ENCODE assay signal across 8 cellular contexts in genomic region chr3:45597166-45597565, GRCh38. TPM values are rescaled to one million over a fixed set of nuclear protein-coding genes. Genes with fewer than 3 reads are reported as not detected.
A peak's percentile ranks its signal among the peaks of the same experiment; 100 is the strongest.
DNase-seq lines count a peak whose midpoint lies in the region; ATAC-seq, FAIRE-seq and TF ChIP-seq lines count a peak whose summit lies in the region.

No MANE protein-coding gene starts in this region.

- ATAC-seq in activated CD8-positive, alpha-beta T cell treated with anti-CD3 and anti-CD28 coated beads for 36 hours, result no peak
- ATAC-seq in GM18858 (IDR thresholded peaks at IDR 0.05; ENCODE audit: unreplicated experiment) (no peak), GM21717 (IDR thresholded peaks at IDR 0.05; ENCODE audit: unreplicated experiment) (no peak), HG03442 (IDR thresholded peaks at IDR 0.05; ENCODE audit: unreplicated experiment) (no peak)

- H3K4me1 Mint-ChIP-seq in activated CD8-positive, alpha-beta T cell treated with anti-CD3 and anti-CD28 coated beads for 36 hours (ENCODE audit: low read depth), result peaks cover 61% of the 10 kb centered on the region

- H3K9me3 ChIP-seq in left ventricle myocardium inferior (replicated peaks), result no peaks in the 10 kb centered on the region

- H3K36me3 Mint-ChIP-seq in activated CD8-positive, alpha-beta T cell treated with anti-CD3 and anti-CD28 coated beads for 36 hours (ENCODE audit: low read depth), result peaks cover 38% of the 10 kb centered on the region

- H3K9me3 Mint-ChIP-seq in activated CD8-positive, alpha-beta T cell treated with anti-CD3 and anti-CD28 coated beads for 36 hours, result no peaks in the 10 kb centered on the region

- peaks cover 92% of the 10 kb centered on the region for H3K4me1 ChIP-seq in left ventricle myocardium inferior

- POLR2A ChIA-PET in activated CD8-positive, alpha-beta T cell treated with anti-CD3 and anti-CD28 coated beads for 36 hours (lab: Charles Lee), result interaction anchor here (0.7 to 1.9 kb wide), 3 partner anchors 9 to 33 kb away, joined by 3 to 6 read pairs (median 3); no protein-coding TSS in a partner anchor

- no peaks in the 10 kb centered on the region for H3K27me3 Mint-ChIP-seq in activated CD8-positive, alpha-beta T cell treated with anti-CD3 and anti-CD28 coated beads for 36 hours

- H3K27ac Mint-ChIP-seq in activated CD8-positive, alpha-beta T cell treated with anti-CD3 and anti-CD28 coated beads for 36 hours, result peak overlapping the region; percentile 58

- CTCF ChIA-PET in activated CD8-positive, alpha-beta T cell treated with anti-CD3 and anti-CD28 coated beads for 36 hours (lab: Charles Lee), result interaction anchor here (0.9 to 2.1 kb wide), 6 partner anchors 12 to 108 kb away, joined by 3 to 21 read pairs (median 4); no protein-coding TSS in a partner anchor

- no peak for DNase-seq in GM19239 (ENCODE audit: insufficient read length, low spot score)
- peak; percentile 32 for DNase-seq in activated CD8-positive, alpha-beta T cell treated with anti-CD3 and anti-CD28 coated beads for 36 hours
- DNase-seq in left ventricle myocardium inferior, result no peak
- DNase-seq in stimulated activated CD4-positive, alpha-beta T cell treated with anti-CD3 and anti-CD28 coated beads, Interleukin-4, amount 100 ng/mL, for 48 hours (ENCODE audit: low read depth in 2 of 2), result peak; percentile 23 to 30
- no peak for DNase-seq in foreskin melanocyte

- FAIRE-seq in GM19239 (lab: Jason Lieb, UNC), result peak; percentile 84

- TF ChIP-seq CTCF in activated CD8-positive, alpha-beta T cell treated with anti-CD3 and anti-CD28 coated beads for 36 hours (IDR thresholded peaks at IDR 0.05), result no peak
- no peak for TF ChIP-seq CTCF in left ventricle myocardium inferior (IDR thresholded peaks at IDR 0.05; ENCODE audit: borderline replicate concordance)

- no peaks in the 10 kb centered on the region for H3K27me3 ChIP-seq in left ventricle myocardium inferior (ENCODE audit: low read depth)

- H3K4me3 Mint-ChIP-seq in activated CD8-positive, alpha-beta T cell treated with anti-CD3 and anti-CD28 coated beads for 36 hours, result peak overlapping the region; percentile 78

- intact Hi-C loops in activated CD8-positive, alpha-beta T cell treated with anti-CD3 and anti-CD28 coated beads for 36 hours (cut with micrococcal nuclease), result no loop called here
- intact Hi-C loops in left ventricle myocardium inferior (cut with micrococcal nuclease), result no loop called here

- peak overlapping the region; percentile 98 for H3K27ac ChIP-seq in left ventricle myocardium inferior (replicated peaks)

- peak overlapping the region; percentile 85 for H3K4me3 ChIP-seq in left ventricle myocardium inferior

- H3K36me3 ChIP-seq in left ventricle myocardium inferior, result no peaks in the 10 kb centered on the region

RNA-seq across cellular contexts. Expression of gene LIMD1, which starts 2.6 kb away (rescaled TPM):
- total RNA-seq in activated CD8-positive, alpha-beta T cell treated with anti-CD3 and anti-CD28 coated beads for 36 hours, result 10 to 100 TPM; 34.5 to 36.5 TPM
- total RNA-seq in left ventricle myocardium inferior, result 27.8 TPM

Comparison
In these comparisons a context has a peak if more than half of its experiments do, and no peak if none do; other contexts are left out.
1. DNase-seq: peak in activated CD8-positive, alpha-beta T cell treated with anti-CD3 and anti-CD28 coated beads for 36 hours (single experiment) and stimulated activated CD4-positive, alpha-beta T cell treated with anti-CD3 and anti-CD28 coated beads, Interleukin-4, amount 100 ng/mL, for 48 hours (2 of 2); none in GM19239 (single experiment), left ventricle myocardium inferior (single experiment) and foreskin melanocyte (single experiment).